Comparison of ENCODE assay signal across 8 cellular contexts in genomic region chr6:132797975-132798819, GRCh38. TPM values are rescaled to one million over a fixed set of nuclear protein-coding genes. Genes with fewer than 3 reads are reported as not detected.
A peak's percentile ranks its signal among the peaks of the same experiment; 100 is the strongest.
DNase-seq lines count a peak whose midpoint lies in the region; ATAC-seq and TF ChIP-seq lines count a peak whose summit lies in the region.

Gene SLC18B1, minus strand, starts transcription at chr6:132798637. Its CDS starts 181 bp downstream, at chr6:132798456.

- H3K4me3 Mint-ChIP-seq in activated CD4-positive, alpha-beta T cell treated with anti-CD3 and anti-CD28 coated beads for 36 hours, result no peak within 1 kb of the TSS
- peak within 1 kb of the TSS; percentile 79 for H3K4me3 Mint-ChIP-seq in dendritic cell treated with granulocyte-macrophage colony-stimulating factor and Interleukin-4, amounts not matched to agents 40 ng/mL and 50 ng/mL, for 4 days

- peaks cover 2% of the 10 kb centered on the region for H3K9me3 Mint-ChIP-seq in activated CD4-positive, alpha-beta T cell treated with anti-CD3 and anti-CD28 coated beads for 36 hours (ENCODE audit: low read depth)
- no peaks in the 10 kb centered on the region for H3K9me3 Mint-ChIP-seq in dendritic cell treated with granulocyte-macrophage colony-stimulating factor and Interleukin-4, amounts not matched to agents 40 ng/mL and 50 ng/mL, for 4 days

- peak; percentile 27 for TF ChIP-seq POLR2A in GM10847 (IDR thresholded peaks at IDR 0.05; ENCODE audit: extremely low read depth, insufficient read length)

- peak; percentile 46 for ATAC-seq in GM21825 (IDR thresholded peaks at IDR 0.05; ENCODE audit: unreplicated experiment)
- ATAC-seq in activated CD4-positive, alpha-beta T cell treated with anti-CD3 and anti-CD28 coated beads for 36 hours, result peak; percentile 70

- CTCF ChIA-PET in activated CD4-positive, alpha-beta T cell treated with anti-CD3 and anti-CD28 coated beads for 36 hours (lab: Charles Lee), result interaction anchor here (0.7 to 3.8 kb wide), 18 partner anchors 9 to 1758 kb away, joined by 3 to 50 read pairs (median 4); partner anchors contain the start of genes MED23, STX7 and TAAR9

- H3K36me3 Mint-ChIP-seq in activated CD4-positive, alpha-beta T cell treated with anti-CD3 and anti-CD28 coated beads for 36 hours (ENCODE audit: low read depth), result peaks cover 9% of the 10 kb centered on the region
- H3K36me3 Mint-ChIP-seq in dendritic cell treated with granulocyte-macrophage colony-stimulating factor and Interleukin-4, amounts not matched to agents 40 ng/mL and 50 ng/mL, for 4 days (ENCODE audit: low read depth), result peaks cover 6% of the 10 kb centered on the region

- intact Hi-C loops in activated CD4-positive, alpha-beta T cell treated with anti-CD3 and anti-CD28 coated beads for 36 hours (cut with DNase I, micrococcal nuclease), result loop anchor here (1.0 to 5.0 kb wide), 4 partner anchors 16 to 1154 kb away; partner anchors contain the start of genes RPS12 (in 1 of the 2), STX7 (in 1 of the 2) and TBPL1 (in 1 of the 2)
- intact Hi-C loops in dendritic cell treated with granulocyte-macrophage colony-stimulating factor and Interleukin-4, amounts not matched to agents 40 ng/mL and 50 ng/mL, for 4 days (cut with micrococcal nuclease), result loop anchor here (2.0 kb wide), 1 partner anchor 15 kb away; no protein-coding TSS in a partner anchor

- in situ Hi-C loops in KBM-7 (cut with MboI; ENCODE audit: low pct_unique_long_range_greater_than_20kb, low sequenced_read_pairs), result loop anchor here (25.0 kb wide), 2 partner anchors 136 to 261 kb away; partner anchors contain the start of genes TAAR1 and TAAR9

- H3K27me3 Mint-ChIP-seq in activated CD4-positive, alpha-beta T cell treated with anti-CD3 and anti-CD28 coated beads for 36 hours, result no peaks in the 10 kb centered on the region
- no peaks in the 10 kb centered on the region for H3K27me3 Mint-ChIP-seq in dendritic cell treated with granulocyte-macrophage colony-stimulating factor and Interleukin-4, amounts not matched to agents 40 ng/mL and 50 ng/mL, for 4 days

- DNase-seq in KBM-7, result peak; percentile 73
- DNase-seq in activated CD4-positive, alpha-beta T cell treated with anti-CD3 and anti-CD28 coated beads for 36 hours, result peak; percentile 73
- peak; percentile 74 for DNase-seq in left kidney (ENCODE audit: low read depth, low spot score)
- DNase-seq in stimulated activated CD4-positive, alpha-beta T cell treated with anti-CD3 and anti-CD28 coated beads, Interleukin-4, amount 100 ng/mL, for 1 hour, result peak; percentile 66
- DNase-seq in NCI-H1930 (lab: John Stamatoyannopoulos, UW), result no peak

- H3K4me1 Mint-ChIP-seq in activated CD4-positive, alpha-beta T cell treated with anti-CD3 and anti-CD28 coated beads for 36 hours, result peaks cover 26% of the 10 kb centered on the region
- peaks cover 5% of the 10 kb centered on the region for H3K4me1 Mint-ChIP-seq in dendritic cell treated with granulocyte-macrophage colony-stimulating factor and Interleukin-4, amounts not matched to agents 40 ng/mL and 50 ng/mL, for 4 days (ENCODE audit: low read depth)

- POLR2A ChIA-PET in activated CD4-positive, alpha-beta T cell treated with anti-CD3 and anti-CD28 coated beads for 36 hours (lab: Charles Lee), result interaction anchor here (0.7 to 2.0 kb wide), 6 partner anchors 11 to 285 kb away, joined by 3 to 15 read pairs (median 3); partner anchors contain the start of genes RPS12 and STX7

- H3K27ac Mint-ChIP-seq in activated CD4-positive, alpha-beta T cell treated with anti-CD3 and anti-CD28 coated beads for 36 hours, result no peak within 1 kb of the TSS
- H3K27ac Mint-ChIP-seq in dendritic cell treated with granulocyte-macrophage colony-stimulating factor and Interleukin-4, amounts not matched to agents 40 ng/mL and 50 ng/mL, for 4 days, result peak within 1 kb of the TSS; percentile 60

RNA-seq across cellular contexts. Expression of gene SLC18B1, which starts in this region (rescaled TPM):
- 1 to 10 TPM; 3.4 to 6.6 TPM for total RNA-seq in activated CD4-positive, alpha-beta T cell treated with anti-CD3 and anti-CD28 coated beads for 36 hours

Comparison
In these comparisons a context has a peak if more than half of its experiments do, and no peak if none do; other contexts are left out.
1. DNase-seq: peak in KBM-7 (single experiment), activated CD4-positive, alpha-beta T cell treated with anti-CD3 and anti-CD28 coated beads for 36 hours (single experiment), left kidney (single experiment) and stimulated activated CD4-positive, alpha-beta T cell treated with anti-CD3 and anti-CD28 coated beads, Interleukin-4, amount 100 ng/mL, for 1 hour (single experiment); none in NCI-H1930 (0 of 2).